10 cellular contexts compared by ENCODE assay signal in the genomic region with DNA sequence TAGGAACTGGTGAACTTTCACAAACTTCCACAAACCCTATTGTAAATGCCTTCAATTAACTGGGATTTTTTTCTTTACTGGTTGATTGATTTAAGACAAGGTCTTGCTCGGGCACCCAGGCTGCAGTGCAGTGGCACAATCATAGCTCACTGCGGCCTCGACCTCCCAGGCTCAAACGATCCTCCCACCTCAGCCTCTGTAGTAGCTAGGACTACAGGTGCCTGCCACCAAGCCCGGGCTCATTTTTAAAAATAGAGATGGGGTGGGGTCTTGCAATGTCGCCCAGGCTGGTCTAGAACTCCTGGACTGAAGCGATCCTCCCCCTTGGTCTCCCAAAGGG. TPM values are rescaled to one million over a fixed set of nuclear protein-coding genes. Genes with fewer than 3 reads are reported as not detected.
A peak's percentile ranks its signal among the peaks of the same experiment; 100 is the strongest.
DNase-seq lines count a peak whose midpoint lies in the region; TF ChIP-seq lines count a peak whose summit lies in the region.
"Had no signal": no experiment of that assay in that cellular context is flagged by ENCODE, and none has a peak within 500 bp of the region (broad histone marks: within the 10 kb centered on the region; RNA-seq: fewer than 3 reads in every experiment).

No MANE protein-coding gene starts in this region.

- H3K36me3 ChIP-seq in SJCRH30 (no peaks in the 10 kb centered on the region), fibroblast of lung (ENCODE audit: control insufficient read depth, insufficient read depth, low read length) (no peaks in the 10 kb centered on the region)

- peak overlapping the region; percentile 56 for H3K4me2 ChIP-seq in fibroblast of lung (ENCODE audit: extremely low read depth, insufficient read depth, low read length)

- H4K20me1 ChIP-seq in fibroblast of lung (ENCODE audit: control insufficient read depth, extremely low read depth, insufficient read depth, low read length), result no peaks in the 10 kb centered on the region

- no peaks in the 10 kb centered on the region for H3K79me2 ChIP-seq in fibroblast of lung (ENCODE audit: control insufficient read depth, insufficient read depth, low read length)

- H3K4me1 ChIP-seq in SJCRH30 (no peaks in the 10 kb centered on the region; the same call in 1 of the 2 replicates), fibroblast of lung (ENCODE audit: control insufficient read depth, extremely low read depth, insufficient read depth, low read length) (peaks cover 4% of the 10 kb centered on the region)

- H2AFZ ChIP-seq in fibroblast of lung (ENCODE audit: low read length), result peak overlapping the region; percentile 67

- H3K27ac ChIP-seq in SJCRH30 (no peak overlapping the region), fibroblast of lung (ENCODE audit: insufficient read depth, low read length) (no peak overlapping the region)

- no peak for DNase-seq in GM12865 (ENCODE audit: low read depth)
- no peak for DNase-seq in SJCRH30
- DNase-seq in fibroblast of lung (ENCODE audit: low read depth in 2 of 2), result no peak
- no peak for DNase-seq in retinal pigment epithelial cell (ENCODE audit: low read depth)
- DNase-seq in NCI-H1092 (lab: John Stamatoyannopoulos, UW), result no peak
- no peak for DNase-seq in NK-92 (lab: John Stamatoyannopoulos, UW; ENCODE audit: unreplicated experiment)
- no peak for DNase-seq in 8988T
- DNase-seq in NCI-H1417 treated with DMSO at 0.1 percent for 48 hours (lab: John Stamatoyannopoulos, UW), result no peak

- H3K4me3 ChIP-seq in GM12865 (ENCODE audit: low read depth, low read length), result peak overlapping the region; percentile 49
- peak overlapping the region; percentile 31 for H3K4me3 ChIP-seq in SJCRH30
- peak overlapping the region; percentile 6 to 53 (median 33) for H3K4me3 ChIP-seq in fibroblast of lung (replicated peaks in 1 of 4; ENCODE audit: control extremely low read depth in 1 of 4, insufficient read depth in 1 of 4, low read depth in 3 of 4, low read length in 4 of 4)
- peak overlapping the region; percentile 47 for H3K4me3 ChIP-seq in retinal pigment epithelial cell (ENCODE audit: low read length)

- H3K9ac ChIP-seq in fibroblast of lung (ENCODE audit: insufficient read depth, low read length), result peak overlapping the region; percentile 34

- no peaks in the 10 kb centered on the region for H3K9me3 ChIP-seq in SJCRH30 (replicated peaks)
- no peaks in the 10 kb centered on the region for H3K9me3 ChIP-seq in fibroblast of lung (ENCODE audit: control insufficient read depth, insufficient read depth, low read depth, low read length)

- no peak for TF ChIP-seq CTCF in GM12865 (IDR thresholded peaks at IDR 0.05; ENCODE audit: insufficient read depth, low read depth, low read length, missing control alignments)
- no peak for TF ChIP-seq CTCF in fibroblast of lung (conservative IDR thresholded peaks at IDR 0.05 in 1 of 2, IDR thresholded peaks at IDR 0.05 in 1 of 2; ENCODE audit: low read depth in 1 of 2, low read length in 2 of 2)
- TF ChIP-seq CTCF in retinal pigment epithelial cell (conservative IDR thresholded peaks at IDR 0.05; ENCODE audit: low read depth, low read length), result no peak

- H3K27me3 ChIP-seq in SJCRH30 (no peaks in the 10 kb centered on the region), fibroblast of lung (ENCODE audit: control insufficient read depth, insufficient read depth, low read length) (no peaks in the 10 kb centered on the region)

RNA-seq across cellular contexts. Expression of a gene that starts 35.7 kb away (rescaled TPM):
- total RNA-seq in SJCRH30 (2014; rRNA removed; shearing (Covaris generic)), result 47.2 and 54.6 TPM in 2 replicates
- 1.0 and 2.8 TPM in 2 replicates for total RNA-seq in fibroblast of lung
- polyA plus RNA-seq in fibroblast of lung, result 9.8 and 33.6 TPM in 2 replicates
- 6.7 and 20.1 TPM in 2 replicates for polyA plus RNA-seq in fibroblast of lung (2012)
- 14.6 and 53.5 TPM in 2 replicates for polyA minus RNA-seq in fibroblast of lung (ENCODE audit: low replicate concordance)

RNA-seq across cellular contexts. Expression of a gene that starts 44.3 kb away (rescaled TPM):
- 41.1 and 49.4 TPM in 2 replicates for total RNA-seq in SJCRH30 (2014; rRNA removed; shearing (Covaris generic))
- 58.0 and 94.5 TPM in 2 replicates for total RNA-seq in fibroblast of lung
- 70.3 and 111 TPM in 2 replicates for polyA plus RNA-seq in fibroblast of lung
- polyA plus RNA-seq in fibroblast of lung (2012), result 135 and 180 TPM in 2 replicates
- polyA minus RNA-seq in fibroblast of lung (ENCODE audit: low replicate concordance), result 332 and 357 TPM in 2 replicates

RNA-seq across cellular contexts. Expression of a gene that starts 56.0 kb away (rescaled TPM):
- 0.18 TPM in 1 of 2 replicates, not detected in the other for total RNA-seq in SJCRH30 (2014; rRNA removed; shearing (Covaris generic))
- not detected in 2 replicates for total RNA-seq in fibroblast of lung
- not detected in 2 replicates for polyA plus RNA-seq in fibroblast of lung
- not detected in 2 replicates for polyA plus RNA-seq in fibroblast of lung (2012)
- not detected in 2 replicates for polyA minus RNA-seq in fibroblast of lung (ENCODE audit: low replicate concordance)
- total RNA-seq: M059J had no signal
- polyA plus RNA-seq: neural cell had no signal

Comparison
In these comparisons a context has a peak if more than half of its experiments do, and no peak if none do; other contexts are left out.
1. RNA of a gene that starts 35.7 kb away (total RNA-seq): 47.2 to 54.6 TPM in SJCRH30; 1.0 to 2.8 TPM in fibroblast of lung; every median in the first group is over 10 times any median in the second.
2. Peak in every context shown above with its lines, with median percentiles within 50 percentile points of each other: H3K4me3 ChIP-seq.